11 cellular contexts compared by ENCODE assay signal in the genomic region with DNA sequence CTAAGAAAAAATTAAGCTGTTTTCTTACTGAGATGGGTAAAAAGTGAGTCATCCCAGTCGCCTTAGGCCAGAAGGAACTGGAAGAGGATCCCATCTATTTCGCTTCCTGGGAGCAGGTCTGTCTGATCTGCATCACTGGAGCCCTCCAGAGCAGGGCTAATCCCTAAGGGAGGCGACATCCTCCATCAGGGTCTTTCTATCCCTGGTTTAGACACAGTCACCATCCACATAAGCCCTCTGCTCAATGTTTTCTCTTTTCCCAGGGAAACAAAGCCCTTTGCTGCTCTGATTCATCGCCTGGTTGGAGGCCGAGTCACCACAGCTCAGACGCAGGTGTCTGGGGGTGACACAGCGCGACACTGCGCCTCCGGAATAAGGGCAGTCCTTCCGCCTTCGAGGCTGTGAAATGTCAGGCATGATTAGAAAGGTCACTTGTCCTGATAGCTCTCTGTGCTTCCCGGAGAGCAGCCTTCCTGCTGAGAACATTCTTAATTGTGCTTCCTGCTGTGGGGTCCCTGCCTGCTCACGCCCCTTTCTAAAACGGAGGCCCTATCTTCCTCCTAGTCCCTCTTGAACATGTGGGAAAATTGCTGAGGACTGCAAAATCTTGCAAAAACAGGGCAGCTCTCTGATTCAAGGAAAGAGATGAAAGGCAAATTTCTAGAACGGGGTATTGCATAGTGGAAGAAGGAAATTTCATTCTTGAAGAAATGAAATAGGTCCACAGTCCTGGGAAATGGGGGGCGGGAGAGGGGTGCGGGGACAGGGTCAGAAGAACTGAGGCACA. TPM values are rescaled to one million over a fixed set of nuclear protein-coding genes. Genes with fewer than 3 reads are reported as not detected.
A peak's percentile ranks its signal among the peaks of the same experiment; 100 is the strongest.
DNase-seq lines count a peak whose midpoint lies in the region; ATAC-seq and TF ChIP-seq lines count a peak whose summit lies in the region.
"Had no signal": no experiment of that assay in that cellular context is flagged by ENCODE, and none has a peak within 500 bp of the region (broad histone marks: within the 10 kb centered on the region; RNA-seq: fewer than 3 reads in every experiment).

No MANE protein-coding gene starts in this region.

- H3K18ac ChIP-seq in mesendoderm (ENCODE audit: low read length) = peak overlapping the region; percentile 20

- H3K4me3 Mint-ChIP-seq in naive thymus-derived CD8-positive, alpha-beta T cell = no peak overlapping the region

- ATAC-seq in HG03097 (IDR thresholded peaks at IDR 0.05; ENCODE audit: low FRiP score, unreplicated experiment) = no peak
- ATAC-seq in naive thymus-derived CD8-positive, alpha-beta T cell = no peak

- H3K27me3 ChIP-seq in mesendoderm (ENCODE audit: insufficient read depth, low read length, poor library complexity) = no peaks in the 10 kb centered on the region

- no peak overlapping the region for H3K9ac ChIP-seq in mesendoderm (ENCODE audit: low read length)

- H3K4me3 ChIP-seq in choroid plexus epithelial cell (ENCODE audit: low read depth, low read length) (peak overlapping the region; percentile 23), mesendoderm (ENCODE audit: low read length) (no peak overlapping the region)

- peak overlapping the region; percentile 13 for H3K27ac ChIP-seq in mesendoderm (ENCODE audit: low read depth, low read length)

- H3K79me1 ChIP-seq in mesendoderm (ENCODE audit: low read length) = no peaks in the 10 kb centered on the region

- POLR2A ChIA-PET in naive thymus-derived CD8-positive, alpha-beta T cell (lab: Charles Lee) = no interaction called here

- no peak overlapping the region for H3K4ac ChIP-seq in mesendoderm (ENCODE audit: low read depth, low read length)

- no peak overlapping the region for H4K5ac ChIP-seq in mesendoderm (ENCODE audit: low read length)

- no peak overlapping the region for H2BK5ac ChIP-seq in mesendoderm (ENCODE audit: low read length)

- H3K4me2 ChIP-seq in mesendoderm (ENCODE audit: low read length) = no peak overlapping the region

- TF ChIP-seq POLR2A in erythroblast (IDR thresholded peaks at IDR 0.05; ENCODE audit: low read length) = no peak

- H3K4me1 ChIP-seq in mesendoderm (ENCODE audit: control insufficient read depth, low read depth, low read length) = peaks cover 14% of the 10 kb centered on the region

- no peaks in the 10 kb centered on the region for H3K27me3 Mint-ChIP-seq in naive thymus-derived CD8-positive, alpha-beta T cell

- peaks cover 4 to 13% (median 9%) of the 10 kb centered on the region in 4 donors for H3K4me1 Mint-ChIP-seq in naive thymus-derived CD8-positive, alpha-beta T cell

- no peak overlapping the region for H3K23ac ChIP-seq in mesendoderm (ENCODE audit: low read length)

- peak; percentile 63 for DNase-seq in ELF-1 (ENCODE audit: low read depth, low spot score)
- peak; percentile 75 for DNase-seq in NCI-H2227 (lab: John Stamatoyannopoulos, UW; ENCODE audit: unreplicated experiment)
- DNase-seq in choroid plexus epithelial cell (ENCODE audit: low read depth) = peak; percentile 55
- peak; percentile 84 for DNase-seq in mesendoderm
- DNase-seq in epidermal melanocyte (ENCODE audit: insufficient read length, low spot score) = no peak
- DNase-seq in naive thymus-derived CD8-positive, alpha-beta T cell = no peak
- no peak for DNase-seq in erythroblast (lab: John Stamatoyannopoulos, UW)
- DNase-seq: amygdala, MV-4-11 had no signal

- WGBS in mesendoderm (ENCODE audit: extremely low coverage, insufficient coverage, low lambda C conversion rate) = no CpG with 5 or more reads among the region's 18 CpGs

- H3K9me3 Mint-ChIP-seq in naive thymus-derived CD8-positive, alpha-beta T cell = no peaks in the 10 kb centered on the region

- TF ChIP-seq CTCF in choroid plexus epithelial cell (conservative IDR thresholded peaks at IDR 0.05; ENCODE audit: low read depth, low read length) = no peak

- no peak overlapping the region for H3K27ac Mint-ChIP-seq in naive thymus-derived CD8-positive, alpha-beta T cell

- H2BK15ac ChIP-seq in mesendoderm (replicated peaks; ENCODE audit: low read depth) = no peak overlapping the region

- no peak overlapping the region for H4K8ac ChIP-seq in mesendoderm (ENCODE audit: low read depth, low read length)

- H2BK120ac ChIP-seq in mesendoderm (ENCODE audit: low read depth, low read length) = peak overlapping the region; percentile 74

- no peaks in the 10 kb centered on the region for H3K36me3 Mint-ChIP-seq in naive thymus-derived CD8-positive, alpha-beta T cell

- H3K36me3 ChIP-seq in mesendoderm (ENCODE audit: control insufficient read depth, insufficient read depth, low read length) = no peaks in the 10 kb centered on the region

- peak overlapping the region; percentile 46 for H3K56ac ChIP-seq in mesendoderm (ENCODE audit: low read length)

- H2AK5ac ChIP-seq in mesendoderm (ENCODE audit: low read length) = no peak overlapping the region

- no peaks in the 10 kb centered on the region for H3K79me2 ChIP-seq in mesendoderm (ENCODE audit: control insufficient read depth, insufficient read depth, low read length)

RNA-seq across cellular contexts. Expression of gene MARCHF4, which starts 56.3 kb away (rescaled TPM):
- polyA plus RNA-seq in mesendoderm (2013, experiment 1 of 2) = 0.93 TPM
- polyA plus RNA-seq in mesendoderm (2013, experiment 2 of 2) = 0.80 TPM
- total RNA-seq in naive thymus-derived CD8-positive, alpha-beta T cell = not detected
- not detected for polyA plus RNA-seq in naive thymus-derived CD8-positive, alpha-beta T cell
- total RNA-seq: T-helper 2 cell treated with Interferon-gamma antibody and Interleukin-4, amounts not matched to agents 100 ng/mL and 5 ng/mL, for 36 hours had no signal

Comparison
In these comparisons a context has a peak if more than half of its experiments do, and no peak if none do; other contexts are left out.
1. DNase-seq: peak in ELF-1 (single experiment), NCI-H2227 (single experiment), choroid plexus epithelial cell (single experiment) and mesendoderm (single experiment); none in epidermal melanocyte (single experiment), naive thymus-derived CD8-positive, alpha-beta T cell (0 of 10) and erythroblast (0 of 2).